ENCODE assay signal across 19 cellular contexts in genomic region chr15:67158367-67158766, GRCh38.
DNase-seq lines count a peak whose midpoint lies in the region; ATAC-seq, FAIRE-seq and TF ChIP-seq lines count a peak whose summit lies in the region.
"Had no signal": no experiment of that assay in that cellular context is flagged by ENCODE, and none has a peak within 500 bp of the region (broad histone marks: within the 10 kb centered on the region; RNA-seq: fewer than 3 reads in every experiment).

No MANE protein-coding gene starts in this region.

- peaks cover 8% of the 10 kb centered on the region for H3K79me1 ChIP-seq in neuronal stem cell (ENCODE audit: low read depth, low read length)

- H3K27me3 ChIP-seq in neuronal stem cell (ENCODE audit: control insufficient read depth in 3 of 3, insufficient read depth in 3 of 3, low read depth in 1 of 3, low read length in 3 of 3) = no peaks in the 10 kb centered on the region
- H3K27me3 ChIP-seq: neutrophil, upper lobe of right lung had no signal

- H4K8ac ChIP-seq in neuronal stem cell (ENCODE audit: low read depth, low read length) = no peak overlapping the region

- intact Hi-C loops in cardiac septum (cut with DNase I) = no loop called here

- no peak for TF ChIP-seq CTCF in A549 (IDR thresholded peaks at IDR 0.05)

- no peak overlapping the region for H2BK5ac ChIP-seq in neuronal stem cell (ENCODE audit: low read length)

- H2AFZ ChIP-seq in neuronal stem cell (ENCODE audit: low read length) = no peak overlapping the region

- ATAC-seq in A549 (peak; percentile 32 to 50; a peak in 3 of 6 replicates), HG03565 (IDR thresholded peaks at IDR 0.05; ENCODE audit: unreplicated experiment) (no peak), GM18511 (IDR thresholded peaks at IDR 0.05; ENCODE audit: unreplicated experiment) (no peak)
- ATAC-seq: upper lobe of right lung had no signal

- peak overlapping the region; percentile 24 for H2AK5ac ChIP-seq in neuronal stem cell (ENCODE audit: low read depth, low read length)

- H3K9ac ChIP-seq in neuronal stem cell (ENCODE audit: low read depth, low read length, poor library complexity) = no peak overlapping the region

- H2BK120ac ChIP-seq in neuronal stem cell (ENCODE audit: low read depth, low read length) = no peak overlapping the region

- TF ChIP-seq RAD21 in A549 (conservative IDR thresholded peaks at IDR 0.05 in 1 of 2, IDR thresholded peaks at IDR 0.05 in 1 of 2) = no peak

- TF ChIP-seq POLR2A in A549 (IDR thresholded peaks at IDR 0.05; ENCODE audit: low read length) = no peak

- no peak overlapping the region for H3K23ac ChIP-seq in neuronal stem cell (ENCODE audit: low read depth, low read length, poor library complexity)

- no peak overlapping the region for H2BK15ac ChIP-seq in neuronal stem cell (ENCODE audit: low read length)

- H3K14ac ChIP-seq in neuronal stem cell (ENCODE audit: low read length) = peak overlapping the region; percentile 67

- H2BK12ac ChIP-seq in neuronal stem cell (ENCODE audit: low read length) = no peak overlapping the region

- H3K4me1 ChIP-seq in A549 (peaks cover 79% of the 10 kb centered on the region), neuronal stem cell (ENCODE audit: control insufficient read depth in 2 of 2, insufficient read depth in 1 of 2, low read depth in 1 of 2, low read length in 2 of 2) (no peaks in the 10 kb centered on the region)

- peak overlapping the region; percentile 79 for H3K18ac ChIP-seq in neuronal stem cell (ENCODE audit: low read length)

- DNase-seq in A549 (ENCODE audit: low read depth in 1 of 2, low spot score in 1 of 2) (no peak), CMK (ENCODE audit: low read depth) (peak; percentile 15), cardiac septum (ENCODE audit: low spot score) (peak; percentile 62), neuronal stem cell (ENCODE audit: low spot score) (no peak), NCI-H526 (lab: John Stamatoyannopoulos, UW) (no peak), NOMO-1 (lab: John Stamatoyannopoulos, UW; ENCODE audit: unreplicated experiment in 2 of 2) (no peak)
- DNase-seq: activated CD4-positive, CD25-positive, alpha-beta regulatory T cell treated with anti-CD3 and anti-CD28 coated beads, Interleukin-2, amount 50 U/mL, for 72 hours; activated T-cell treated with anti-CD3 and anti-CD28 coated beads for 4 hours; DMS153; HFFc6; MV-4-11; NCI-H2081; NCI-H524; upper lobe of right lung had no signal

- H3K27ac ChIP-seq in A549 = peak overlapping the region; percentile 1 to 71; a peak in 3 of 6 replicates
- H3K27ac ChIP-seq in neuronal stem cell (replicated peaks; ENCODE audit: low read length) = no peak overlapping the region
- H3K27ac ChIP-seq: neutrophil, upper lobe of right lung had no signal

- peaks cover 0 to 31% of the 10 kb centered on the region in 2 donors for H3K36me3 ChIP-seq in neuronal stem cell (replicated peaks in 1 of 2; ENCODE audit: control insufficient read depth in 2 of 2, insufficient read depth in 2 of 2, low read length in 2 of 2)
- H3K36me3 ChIP-seq: neutrophil, upper lobe of right lung had no signal

- H3K9me3 ChIP-seq in A549 (no peaks in the 10 kb centered on the region), neuronal stem cell (replicated peaks in 1 of 2; ENCODE audit: control insufficient read depth in 2 of 2, insufficient read depth in 1 of 2, low read depth in 1 of 2, low read length in 2 of 2) (peaks cover 3% of the 10 kb centered on the region in 2 donors)
- H3K9me3 ChIP-seq: neutrophil, upper lobe of right lung had no signal

- TF ChIP-seq EP300 in A549 (IDR thresholded peaks at IDR 0.05) = no peak

- H3K4me2 ChIP-seq in A549 (no peak overlapping the region), neuronal stem cell (ENCODE audit: insufficient read depth, low read length, poor library complexity, severe bottlenecking) (no peak overlapping the region)

- no peak overlapping the region for H4K91ac ChIP-seq in neuronal stem cell (ENCODE audit: low read depth, low read length, poor library complexity)

- WGBS in A549 (ENCODE audit: missing lambda C conversion rate) = 89% methylated on average over 7 of the region's 7 CpGs
- WGBS in neuronal stem cell (ENCODE audit: extremely low coverage in 2 of 2, insufficient read length in 2 of 2, insufficient replicate concordance in 1 of 2), 2 donors = no CpG with 5 or more reads among the region's 7 CpGs

- CTCF ChIA-PET in A549 (lab: Yijun Ruan, JAX) = interaction anchor here (0.8 to 4.8 kb wide), 3 partner anchors 17 to 212 kb away, joined by 3 to 18 read pairs (median 3); no protein-coding TSS in a partner anchor

- POLR2A ChIA-PET in A549 (lab: Yijun Ruan, JAX) = no interaction called here

- H3K4me3 ChIP-seq in A549 = no peak overlapping the region
- no peak overlapping the region for H3K4me3 ChIP-seq in neuronal stem cell (ENCODE audit: low read length in 2 of 2)
- H3K4me3 ChIP-seq: skin epidermis, upper lobe of right lung had no signal

- peak overlapping the region; percentile 26 for H3K4ac ChIP-seq in neuronal stem cell (ENCODE audit: low read length)

- no peak for FAIRE-seq in A549 (lab: Jason Lieb, UNC)
- FAIRE-seq: GM18507 had no signal

TF ChIP-seq in A549, 52 proteins besides CTCF, POLR2A, EP300 and RAD21:
- no peak for TF ChIP-seq MAZ (IDR thresholded peaks at IDR 0.05; ENCODE audit: borderline replicate concordance, low read depth, low read length)
- no peak for TF ChIP-seq RCOR1 (IDR thresholded peaks at IDR 0.05; ENCODE audit: low read depth, low read length)
- no peak for TF ChIP-seq GATA3 (IDR thresholded peaks at IDR 0.05; ENCODE audit: borderline replicate concordance)
- TF ChIP-seq PBX3 (IDR thresholded peaks at IDR 0.05) = no peak
- no peak for TF ChIP-seq EHMT2 (IDR thresholded peaks at IDR 0.05; ENCODE audit: low read depth)
- TF ChIP-seq HMGXB4 (CRISPR knock-in tag; IDR thresholded peaks at IDR 0.05; ENCODE audit: borderline replicate concordance) = no peak
- TF ChIP-seq FOSL2 (IDR thresholded peaks at IDR 0.05) = no peak
- TF ChIP-seq FOSL2 (CRISPR knock-in tag; IDR thresholded peaks at IDR 0.05) = no peak
- no peak for TF ChIP-seq SREBF2 (IDR thresholded peaks at IDR 0.05)
- no peak for TF ChIP-seq FOSB (CRISPR knock-in tag; IDR thresholded peaks at IDR 0.05)
- TF ChIP-seq RFX5 (IDR thresholded peaks at IDR 0.05) = no peak
- no peak for TF ChIP-seq JUN (IDR thresholded peaks at IDR 0.05)
- TF ChIP-seq EHF (CRISPR knock-in tag; IDR thresholded peaks at IDR 0.05) = no peak
- TF ChIP-seq ZFP36 (IDR thresholded peaks at IDR 0.05; ENCODE audit: borderline replicate concordance, partially characterized antibody) = no peak
- TF ChIP-seq KDM5A (IDR thresholded peaks at IDR 0.05) = no peak

Comparison
In these comparisons a context has a peak if more than half of its experiments do, and no peak if none do; other contexts are left out.
1. ATAC-seq: peak in A549 (2 of 2); none in HG03565 (single experiment) and GM18511 (single experiment).
2. DNase-seq: peak in CMK (single experiment) and cardiac septum (single experiment); none in A549 (0 of 2), neuronal stem cell (single experiment), NCI-H526 (0 of 2) and NOMO-1 (0 of 2).